ENCODE assay signal across 8 cellular contexts in the genomic region with DNA sequence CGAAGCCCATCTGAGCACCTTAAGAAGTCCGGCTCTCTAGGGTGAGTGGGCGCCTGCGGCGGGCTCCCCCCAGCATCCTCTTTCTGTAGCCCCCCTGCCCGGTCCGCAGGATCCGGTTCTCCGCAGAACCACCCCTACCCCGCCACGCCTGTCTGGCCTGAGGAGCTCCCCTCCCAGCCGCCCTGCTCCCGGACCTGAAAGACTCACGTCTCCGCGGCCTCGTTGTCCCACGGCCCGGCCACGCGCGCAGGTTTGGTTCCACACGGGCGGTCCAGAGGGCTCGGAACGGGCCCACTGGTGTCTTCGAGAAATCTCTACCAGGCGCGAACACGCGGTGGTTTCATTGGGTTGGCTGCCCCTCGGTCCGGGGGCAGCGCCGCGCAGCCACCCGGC. TPM values are rescaled to one million over a fixed set of nuclear protein-coding genes. Genes with fewer than 3 reads are reported as not detected.
A peak's percentile ranks its signal among the peaks of the same experiment; 100 is the strongest.
DNase-seq lines count a peak whose midpoint lies in the region; ATAC-seq and TF ChIP-seq lines count a peak whose summit lies in the region.

No MANE protein-coding gene starts in this region.

- TF ChIP-seq CTCF in brain microvascular endothelial cell (IDR thresholded peaks at IDR 0.05; ENCODE audit: low read depth, low read length, missing control alignments), result no peak
- TF ChIP-seq CTCF in GM10248 (IDR thresholded peaks at IDR 0.05; ENCODE audit: control extremely low read depth, extremely low read depth, low read depth, missing control alignments), result no peak

- H3K4me3 ChIP-seq in brain microvascular endothelial cell (ENCODE audit: low read depth, low read length) (peak overlapping the region; percentile 100), mononuclear cell (ENCODE audit: low read length) (peak overlapping the region; percentile 82)

- peaks cover 38% of the 10 kb centered on the region for H3K4me1 ChIP-seq in mononuclear cell (ENCODE audit: insufficient read depth, low read length)

- no peaks in the 10 kb centered on the region for H3K9me3 ChIP-seq in mononuclear cell (ENCODE audit: low read depth, low read length)

- DNase-seq in activated CD8-positive, alpha-beta memory T cell treated with anti-CD3 and anti-CD28 coated beads, Interleukin-2, amount 50 U/mL, for 1 hour (ENCODE audit: extremely low read depth), result peak; percentile 4
- DNase-seq in activated CD8-positive, alpha-beta memory T cell treated with anti-CD3 and anti-CD28 coated beads, Interleukin-2, amount 50 U/mL, for 48 hours, result no peak
- no peak for DNase-seq in brain microvascular endothelial cell
- no peak for DNase-seq in NCI-H2171 (lab: John Stamatoyannopoulos, UW)
- DNase-seq in GM10248 (ENCODE audit: extremely low spot score), result no peak
- no peak for DNase-seq in dermis blood vessel endothelial cell

- CTCF ChIA-PET in GM10248 (lab: Yijun Ruan, JAX), result interaction anchor here (0.8 to 3.1 kb wide), 6 partner anchors 11 to 156 kb away, joined by 3 to 11 read pairs (median 6); no protein-coding TSS in a partner anchor

- H3K36me3 ChIP-seq in brain microvascular endothelial cell (replicated peaks), result no peaks in the 10 kb centered on the region

- in situ Hi-C loops in brain microvascular endothelial cell (cut with HindIII; ENCODE audit: low pct_ligation_motif_present, low sequenced_read_pairs), result no loop called here

- POLR2A ChIA-PET in GM10248 (lab: Yijun Ruan, JAX), result interaction anchor here (0.5 to 1.3 kb wide), 3 partner anchors 11 to 38 kb away, joined by 3 to 5 read pairs (median 4); no protein-coding TSS in a partner anchor

- peak; percentile 15 for ATAC-seq in HG03442 (IDR thresholded peaks at IDR 0.05; ENCODE audit: unreplicated experiment)

- peak overlapping the region; percentile 99 for H3K27ac ChIP-seq in brain microvascular endothelial cell

- H3K27me3 ChIP-seq in brain microvascular endothelial cell (replicated peaks) (no peaks in the 10 kb centered on the region), mononuclear cell (ENCODE audit: insufficient read depth, low read length) (no peaks in the 10 kb centered on the region)

RNA-seq across cellular contexts. Expression of a gene that starts 0.2 kb away (rescaled TPM):
- 18.1 TPM for total RNA-seq in mononuclear cell
- 18.2 and 18.5 TPM in 2 replicates for total RNA-seq in dermis blood vessel endothelial cell

RNA-seq across cellular contexts. Expression of a gene that starts 0.8 kb away (rescaled TPM):
- total RNA-seq in mononuclear cell (198 TPM), dermis blood vessel endothelial cell (51.5 and 69.6 TPM in 2 replicates)

RNA-seq across cellular contexts. Expression of a gene that starts 58.4 kb away (rescaled TPM):
- total RNA-seq in mononuclear cell (under 0.01 TPM), dermis blood vessel endothelial cell (0.34 and 0.79 TPM in 2 replicates)
